Comparison of ENCODE assay signal across 9 cellular contexts in genomic region chr2:187547353-187547979, GRCh38. TPM values are rescaled to one million over a fixed set of nuclear protein-coding genes. Genes with fewer than 3 reads are reported as not detected.
DNase-seq lines count a peak whose midpoint lies in the region; ATAC-seq and TF ChIP-seq lines count a peak whose summit lies in the region.
"Had no signal": no experiment of that assay in that cellular context is flagged by ENCODE, and none has a peak within 500 bp of the region (broad histone marks: within the 10 kb centered on the region; RNA-seq: fewer than 3 reads in every experiment).

No MANE protein-coding gene starts in this region.

- WGBS in HUES64, result 39% methylated on average over 2 of the region's 2 CpGs
- WGBS in body of pancreas, 2 donors, result 27 to 35% methylated on average over 2 of the region's 2 CpGs

- BruUV-seq in A673 (replicated peaks; lab: Mats Ljungman, UMichigan), result TSS peak; percentile 94

- no peak overlapping the region for H3K27ac Mint-ChIP-seq in activated CD4-positive, alpha-beta T cell treated with anti-CD3 and anti-CD28 coated beads, Interleukin-2, amount 10 ng/mL, durations not matched to agents 7 days and 5 days
- H3K27ac Mint-ChIP-seq: CD4-positive, CD25-positive, alpha-beta regulatory T cell had no signal

- H3K4me3 ChIP-seq in A673 (ENCODE audit: low read depth, low read length, poor library complexity, severe bottlenecking) (no peak overlapping the region), HUES64 (ENCODE audit: low read length) (no peak overlapping the region), body of pancreas (no peak overlapping the region)

- ATAC-seq in body of pancreas, result peak; percentile 64

- H3K36me3 ChIP-seq in A673 (ENCODE audit: insufficient read depth, low read length, poor library complexity, severe bottlenecking), result no peaks in the 10 kb centered on the region
- no peaks in the 10 kb centered on the region for H3K36me3 ChIP-seq in HUES64 (ENCODE audit: insufficient read depth, low read length)
- H3K36me3 ChIP-seq in body of pancreas (replicated peaks in 1 of 2; ENCODE audit: insufficient read depth in 1 of 2, low read depth in 2 of 2), result no peaks in the 10 kb centered on the region

- H3K4me3 Mint-ChIP-seq in activated CD4-positive, alpha-beta T cell treated with anti-CD3 and anti-CD28 coated beads, Interleukin-2, amount 10 ng/mL, durations not matched to agents 7 days and 5 days, result no peak overlapping the region
- H3K4me3 Mint-ChIP-seq: CD4-positive, CD25-positive, alpha-beta regulatory T cell had no signal

- no peaks in the 10 kb centered on the region for H3K36me3 Mint-ChIP-seq in activated CD4-positive, alpha-beta T cell treated with anti-CD3 and anti-CD28 coated beads, Interleukin-2, amount 10 ng/mL, durations not matched to agents 7 days and 5 days (ENCODE audit: low read depth)
- H3K36me3 Mint-ChIP-seq: CD4-positive, CD25-positive, alpha-beta regulatory T cell had no signal

- DNase-seq in A673 (ENCODE audit: low spot score) (peak; percentile 96), body of pancreas (peak in 2 of 4 donors; percentile 24 to 62), left kidney (ENCODE audit: low read depth, low spot score) (peak; percentile 36), COLO668 (lab: John Stamatoyannopoulos, UW; ENCODE audit: unreplicated experiment) (no peak), caudate nucleus (lab: John Stamatoyannopoulos, UW) (no peak)
- DNase-seq in activated CD4-positive, alpha-beta T cell treated with anti-CD3 and anti-CD28 coated beads, Interleukin-2, amount 10 ng/mL, durations not matched to agents 7 days and 5 days, result no peak
- no peak for DNase-seq in activated effector memory CD4-positive, alpha-beta T cell treated with anti-CD3 and anti-CD28 coated beads, Interleukin-2, amount 50 U/mL, for 16 hours
- DNase-seq: CD4-positive, CD25-positive, alpha-beta regulatory T cell had no signal

- TF ChIP-seq POLR2A in body of pancreas (IDR thresholded peaks at IDR 0.05), result no peak

- no peaks in the 10 kb centered on the region for H3K9me3 Mint-ChIP-seq in activated CD4-positive, alpha-beta T cell treated with anti-CD3 and anti-CD28 coated beads, Interleukin-2, amount 10 ng/mL, durations not matched to agents 7 days and 5 days

- intact Hi-C loops in A673 (cut with micrococcal nuclease; ENCODE audit: unreplicated experiment) (no loop called here), body of pancreas (cut with DNase I) (no loop called here)

- no peak for TF ChIP-seq CTCF in A673 (conservative IDR thresholded peaks at IDR 0.05; ENCODE audit: low read depth, low read length)
- no peak for TF ChIP-seq CTCF in body of pancreas (IDR thresholded peaks at IDR 0.05)

- H3K4me1 Mint-ChIP-seq in activated CD4-positive, alpha-beta T cell treated with anti-CD3 and anti-CD28 coated beads, Interleukin-2, amount 10 ng/mL, durations not matched to agents 7 days and 5 days, result no peaks in the 10 kb centered on the region
- H3K4me1 Mint-ChIP-seq: CD4-positive, CD25-positive, alpha-beta regulatory T cell had no signal

- peaks cover 3% of the 10 kb centered on the region for H3K27me3 Mint-ChIP-seq in activated CD4-positive, alpha-beta T cell treated with anti-CD3 and anti-CD28 coated beads, Interleukin-2, amount 10 ng/mL, durations not matched to agents 7 days and 5 days
- H3K27me3 Mint-ChIP-seq: CD4-positive, CD25-positive, alpha-beta regulatory T cell had no signal

- POLR2A ChIA-PET in A673 (lab: Charles Lee; ENCODE audit: low non-redundant PET), result no interaction called here
- POLR2A ChIA-PET in activated CD4-positive, alpha-beta T cell treated with anti-CD3 and anti-CD28 coated beads, Interleukin-2, amount 10 ng/mL, durations not matched to agents 7 days and 5 days (lab: Charles Lee), result no interaction called here

- no peak overlapping the region for H3K9ac ChIP-seq in HUES64 (ENCODE audit: low read depth, low read length)

- no peaks in the 10 kb centered on the region for H3K9me3 ChIP-seq in A673 (ENCODE audit: low read depth, low read length, poor library complexity, severe bottlenecking)
- H3K9me3 ChIP-seq in HUES64 (ENCODE audit: insufficient read depth, low read depth, low read length), result no peaks in the 10 kb centered on the region
- no peaks in the 10 kb centered on the region for H3K9me3 ChIP-seq in body of pancreas

- CTCF ChIA-PET in A673 (lab: Charles Lee), result interaction anchor here (0.8 kb wide), 1 partner anchor 48 kb away, joined by 4 read pairs; no protein-coding TSS in a partner anchor
- CTCF ChIA-PET in activated CD4-positive, alpha-beta T cell treated with anti-CD3 and anti-CD28 coated beads, Interleukin-2, amount 10 ng/mL, durations not matched to agents 7 days and 5 days (lab: Charles Lee), result no interaction called here

- H3K27me3 ChIP-seq in A673 (replicated peaks; ENCODE audit: insufficient read depth, low read depth, low read length, poor library complexity) (no peaks in the 10 kb centered on the region), HUES64 (ENCODE audit: insufficient read depth, low read length) (no peaks in the 10 kb centered on the region), body of pancreas (no peaks in the 10 kb centered on the region)

- peaks cover 80% of the 10 kb centered on the region for H3K4me1 ChIP-seq in A673 (ENCODE audit: insufficient read depth, low read length, poor library complexity, severe bottlenecking)
- H3K4me1 ChIP-seq in HUES64 (ENCODE audit: insufficient read depth, low read length), result peaks cover 48% of the 10 kb centered on the region
- peaks cover 62% of the 10 kb centered on the region for H3K4me1 ChIP-seq in body of pancreas

- peak overlapping the region; percentile 80 for H3K27ac ChIP-seq in A673 (ENCODE audit: low read depth, low read length, poor library complexity, severe bottlenecking)
- peak overlapping the region; percentile 38; the same call in 1 of the 2 replicates for H3K27ac ChIP-seq in HUES64 (ENCODE audit: low read depth, low read length)
- peak overlapping the region in 1 of 4 donors; percentile 74 for H3K27ac ChIP-seq in body of pancreas
- H3K27ac ChIP-seq in caudate nucleus (ENCODE audit: low read depth, low read length), result no peak overlapping the region

RNA-seq across cellular contexts. Expression of gene TFPI, which starts 6.8 kb away (rescaled TPM):
- total RNA-seq in A673 (2021) (33.6 and 36.3 TPM in 2 replicates), body of pancreas (10 to 100 TPM; 21.1 to 54.2 TPM)
- 23.2 TPM for polyA plus RNA-seq in HUES64 (2013, experiment 1 of 2)
- polyA plus RNA-seq in HUES64 (2013, experiment 2 of 2), result 32.7 TPM
- not detected for total RNA-seq in activated CD4-positive, alpha-beta T cell treated with anti-CD3 and anti-CD28 coated beads, Interleukin-2, amount 10 ng/mL, durations not matched to agents 7 days and 5 days
- polyA plus RNA-seq: CD4-positive, CD25-positive, alpha-beta regulatory T cell had no signal

Comparison
In these comparisons a context has a peak if more than half of its experiments do, and no peak if none do; other contexts are left out.
1. DNase-seq: peak in A673 (single experiment) and left kidney (single experiment); none in activated CD4-positive, alpha-beta T cell treated with anti-CD3 and anti-CD28 coated beads, Interleukin-2, amount 10 ng/mL, durations not matched to agents 7 days and 5 days (single experiment), COLO668 (single experiment), caudate nucleus (0 of 61) and activated effector memory CD4-positive, alpha-beta T cell treated with anti-CD3 and anti-CD28 coated beads, Interleukin-2, amount 50 U/mL, for 16 hours (single experiment).
2. RNA of gene TFPI, which starts 6.8 kb away (total RNA-seq): 21.1 to 54.2 TPM in body of pancreas and 33.6 to 36.3 TPM in A673; not detected in activated CD4-positive, alpha-beta T cell treated with anti-CD3 and anti-CD28 coated beads, Interleukin-2, amount 10 ng/mL, durations not matched to agents 7 days and 5 days; every median in the first group is over 10 times any median in the second.